ENCODE assay signal across 15 cellular contexts in genomic region chr7:36474283-36475010, GRCh38.
A peak's percentile ranks its signal among the peaks of the same experiment; 100 is the strongest.
DNase-seq lines count a peak whose midpoint lies in the region; ATAC-seq, FAIRE-seq and TF ChIP-seq lines count a peak whose summit lies in the region.
"Had no signal": no experiment of that assay in that cellular context is flagged by ENCODE, and none has a peak within 500 bp of the region (broad histone marks: within the 10 kb centered on the region; RNA-seq: fewer than 3 reads in every experiment).

No MANE protein-coding gene starts in this region.

- peak overlapping the region; percentile 51 for H3K27ac Mint-ChIP-seq in activated naive CD4-positive, alpha-beta T cell treated with anti-CD3 and anti-CD28 coated beads for 36 hours
- H3K27ac Mint-ChIP-seq: activated B cell treated with CpG ODN at 0.5 μM for 24 hours had no signal

- dilution Hi-C loops in mammary epithelial cell (cut with HindIII; ENCODE audit: low sequenced_read_pairs) = no loop called here

- TF ChIP-seq POLR2A in erythroblast (IDR thresholded peaks at IDR 0.05; ENCODE audit: low read length) = no peak
- no peak for TF ChIP-seq POLR2A in prostate gland (IDR thresholded peaks at IDR 0.05)

- H3K9me3 ChIP-seq in mammary epithelial cell (replicated peaks; ENCODE audit: insufficient read depth, low read length) = no peaks in the 10 kb centered on the region
- H3K9me3 ChIP-seq in prostate gland = no peaks in the 10 kb centered on the region
- H3K9me3 ChIP-seq: body of pancreas, esophagus squamous epithelium, Peyer's patch, tibial artery had no signal

- H3K9me3 Mint-ChIP-seq in activated naive CD4-positive, alpha-beta T cell treated with anti-CD3 and anti-CD28 coated beads for 36 hours = peaks cover 7% of the 10 kb centered on the region

- no peaks in the 10 kb centered on the region for H3K27me3 ChIP-seq in mammary epithelial cell (ENCODE audit: insufficient read depth, low read length)
- H3K27me3 ChIP-seq in prostate gland (replicated peaks; ENCODE audit: insufficient read depth) = no peaks in the 10 kb centered on the region
- H3K27me3 ChIP-seq: body of pancreas, esophagus squamous epithelium, Peyer's patch, tibial artery had no signal

- WGBS in mammary epithelial cell (ENCODE audit: low coverage, missing lambda C conversion rate) = 8% methylated on average over 6 of the region's 6 CpGs
- 57% methylated on average over 6 of the region's 6 CpGs for WGBS in prostate gland

- intact Hi-C loops in activated naive CD4-positive, alpha-beta T cell treated with anti-CD3 and anti-CD28 coated beads for 36 hours (cut with micrococcal nuclease) = loop anchor here (5.0 kb wide), 2 partner anchors 708 to 723 kb away; no protein-coding TSS in a partner anchor
- intact Hi-C loops in mammary epithelial cell (cut with micrococcal nuclease) (loop anchor here (5.0 kb wide), 1 partner anchor 198 kb away; no protein-coding TSS in a partner anchor), prostate gland (cut with DNase I) (no loop called here)

- H3K27ac ChIP-seq in mammary epithelial cell (ENCODE audit: insufficient read depth, low read depth, low read length) = peak overlapping the region; percentile 68
- H3K27ac ChIP-seq in prostate gland = no peak overlapping the region
- H3K27ac ChIP-seq: body of pancreas, esophagus squamous epithelium, left ventricle myocardium inferior, Peyer's patch, tibial artery had no signal

- no peaks in the 10 kb centered on the region for H3K27me3 Mint-ChIP-seq in activated naive CD4-positive, alpha-beta T cell treated with anti-CD3 and anti-CD28 coated beads for 36 hours (ENCODE audit: low read depth)

- no TSS peak for BruUV-seq in mammary epithelial cell (replicated peaks; lab: Mats Ljungman, UMichigan)

- H3K9ac ChIP-seq in mammary epithelial cell (ENCODE audit: insufficient read depth, low read length) = peak overlapping the region; percentile 4

- peak; percentile 47 for ATAC-seq in stimulated activated naive CD8-positive, alpha-beta T cell treated with anti-CD3 and anti-CD28 coated beads, Interleukin-15, Interleukin-2, amounts not matched to agents 100 U/mL and 50 U/mL, for 24 hours
- ATAC-seq: body of pancreas had no signal

- H3K36me3 ChIP-seq in mammary epithelial cell (ENCODE audit: insufficient read depth, low read length) (no peaks in the 10 kb centered on the region), prostate gland (no peaks in the 10 kb centered on the region)
- H3K36me3 ChIP-seq: esophagus squamous epithelium, left ventricle myocardium inferior, Peyer's patch, tibial artery had no signal

- no peak overlapping the region for H3K4me3 ChIP-seq in mammary epithelial cell (replicated peaks in 1 of 3; ENCODE audit: insufficient read depth in 1 of 3, low read depth in 2 of 3, low read length in 3 of 3)
- no peak overlapping the region for H3K4me3 ChIP-seq in prostate gland
- H3K4me3 ChIP-seq: body of pancreas, esophagus squamous epithelium, left ventricle myocardium inferior, Peyer's patch, tibial artery had no signal

- no peak for DNase-seq in activated naive CD4-positive, alpha-beta T cell treated with anti-CD3 and anti-CD28 coated beads for 36 hours
- no peak for DNase-seq in activated naive CD4-positive, alpha-beta T cell treated with Interleukin-2 at 50 U/mL for 16 hours
- peak; percentile 58 for DNase-seq in RCC 7860 (ENCODE audit: low spot score)
- no peak for DNase-seq in mammary epithelial cell
- peak; percentile 10 for DNase-seq in stimulated activated naive CD8-positive, alpha-beta T cell treated with anti-CD3 and anti-CD28 coated beads, Interleukin-15, Interleukin-2, amounts not matched to agents 100 U/mL and 50 U/mL, for 24 hours
- DNase-seq in erythroblast (lab: John Stamatoyannopoulos, UW) = no peak
- DNase-seq in frontal cortex (ENCODE audit: low spot score in 2 of 2) = no peak
- DNase-seq in prostate gland (ENCODE audit: low spot score) = no peak
- DNase-seq: activated B cell treated with CpG ODN at 0.5 μM for 24 hours, body of pancreas, esophagus squamous epithelium, left ventricle myocardium inferior, NCI-H2081 treated with DMSO at 0.1 percent for 48 hours, Peyer's patch, tibial artery had no signal

- H3K4me1 ChIP-seq in mammary epithelial cell (ENCODE audit: insufficient read depth, low read length) (peaks cover 31% of the 10 kb centered on the region), prostate gland (replicated peaks) (no peaks in the 10 kb centered on the region)
- H3K4me1 ChIP-seq: left ventricle myocardium inferior, Peyer's patch had no signal

- H3K4me2 ChIP-seq in mammary epithelial cell (ENCODE audit: insufficient read depth, low read depth, low read length) = peak overlapping the region; percentile 39

- FAIRE-seq in RCC 7860 (lab: Jason Lieb, UNC) (no peak), frontal cortex (lab: Jason Lieb, UNC) (no peak)

- no peaks in the 10 kb centered on the region for H3K36me3 Mint-ChIP-seq in activated naive CD4-positive, alpha-beta T cell treated with anti-CD3 and anti-CD28 coated beads for 36 hours (ENCODE audit: low read depth)

- in situ Hi-C loops in mammary epithelial cell (cut with MboI; ENCODE audit: low sequenced_read_pairs in 2 of 2) = loop anchor here (10.0 to 25.0 kb wide), 3 partner anchors 388 to 730 kb away; no protein-coding TSS in a partner anchor

- peaks cover 8% of the 10 kb centered on the region for H3K4me1 Mint-ChIP-seq in activated naive CD4-positive, alpha-beta T cell treated with anti-CD3 and anti-CD28 coated beads for 36 hours (ENCODE audit: low read depth)
- H3K4me1 Mint-ChIP-seq: activated B cell treated with CpG ODN at 0.5 μM for 24 hours had no signal

- no peaks in the 10 kb centered on the region for H3K79me2 ChIP-seq in mammary epithelial cell (ENCODE audit: insufficient read depth, low read length)

- H2AFZ ChIP-seq in mammary epithelial cell (ENCODE audit: low read depth, low read length) = peak overlapping the region; percentile 53

- CTCF ChIA-PET in activated naive CD4-positive, alpha-beta T cell treated with anti-CD3 and anti-CD28 coated beads for 36 hours (lab: Charles Lee) = interaction anchor here (0.6 to 3.1 kb wide), 5 partner anchors 13 to 196 kb away, joined by 3 to 12 read pairs (median 4); no protein-coding TSS in a partner anchor
- CTCF ChIA-PET in mammary epithelial cell (lab: Charles Lee; ENCODE audit: low non-redundant PET) = interaction anchor here (0.5 to 1.0 kb wide), 4 partner anchors 13 to 742 kb away, joined by 3 to 8 read pairs (median 4); no protein-coding TSS in a partner anchor

- H4K20me1 ChIP-seq in mammary epithelial cell (ENCODE audit: insufficient read depth, low read length) = no peaks in the 10 kb centered on the region

- no peak overlapping the region for H3K4me3 Mint-ChIP-seq in activated naive CD4-positive, alpha-beta T cell treated with anti-CD3 and anti-CD28 coated beads for 36 hours
- H3K4me3 Mint-ChIP-seq: activated B cell treated with CpG ODN at 0.5 μM for 24 hours had no signal

- TF ChIP-seq CTCF in mammary epithelial cell (conservative IDR thresholded peaks at IDR 0.05 in 1 of 2, IDR thresholded peaks at IDR 0.05 in 1 of 2; ENCODE audit: extremely low read depth in 1 of 2, insufficient read depth in 1 of 2, low read depth in 1 of 2, low read length in 2 of 2) (no peak), prostate gland (IDR thresholded peaks at IDR 0.05) (no peak)

Comparison
In these comparisons a context has a peak if more than half of its experiments do, and no peak if none do; other contexts are left out.
1. DNase-seq: peak in RCC 7860 (single experiment) and stimulated activated naive CD8-positive, alpha-beta T cell treated with anti-CD3 and anti-CD28 coated beads, Interleukin-15, Interleukin-2, amounts not matched to agents 100 U/mL and 50 U/mL, for 24 hours (single experiment); none in activated naive CD4-positive, alpha-beta T cell treated with anti-CD3 and anti-CD28 coated beads for 36 hours (single experiment), activated naive CD4-positive, alpha-beta T cell treated with Interleukin-2 at 50 U/mL for 16 hours (single experiment), mammary epithelial cell (single experiment), erythroblast (0 of 2), frontal cortex (0 of 2) and prostate gland (single experiment).